14 cellular contexts compared by ENCODE assay signal in the genomic region with DNA sequence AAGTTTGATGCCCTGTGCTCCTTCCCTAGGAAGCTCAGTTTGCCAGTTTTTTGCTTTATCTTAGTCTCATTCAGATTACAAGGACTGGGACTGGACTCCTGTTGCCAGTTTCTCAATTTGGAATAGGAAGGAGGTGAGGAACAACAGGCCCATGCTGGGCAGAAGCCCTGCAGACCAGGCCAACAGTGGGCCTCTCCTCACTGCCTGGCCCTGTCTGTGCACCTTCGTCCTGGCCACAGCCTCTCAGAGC. TPM values are rescaled to one million over a fixed set of nuclear protein-coding genes. Genes with fewer than 3 reads are reported as not detected.
DNase-seq lines count a peak whose midpoint lies in the region; ATAC-seq, FAIRE-seq and TF ChIP-seq lines count a peak whose summit lies in the region.
"Had no signal": no experiment of that assay in that cellular context is flagged by ENCODE, and none has a peak within 500 bp of the region (broad histone marks: within the 10 kb centered on the region; RNA-seq: fewer than 3 reads in every experiment).

No MANE protein-coding gene starts in this region.

- no peak for DNase-seq in AG04450 (ENCODE audit: low read depth, low spot score)
- no peak for DNase-seq in SJCRH30
- DNase-seq in esophagus muscularis mucosa (ENCODE audit: extremely low spot score), result no peak
- no peak for DNase-seq in sigmoid colon
- DNase-seq in KBM-7, result no peak
- no peak for DNase-seq in pancreas
- no peak for DNase-seq in GM19238 (ENCODE audit: insufficient read length, low spot score)
- DNase-seq: activated CD4-positive, alpha-beta memory T cell treated with anti-CD3 and anti-CD28 coated beads, Interleukin-2, amount 10 ng/mL, durations not matched to agents 7 days and 5 days; NCI-H345; stimulated activated CD4-positive, alpha-beta T cell treated with anti-CD3 and anti-CD28 coated beads, Interleukin-4, amount 100 ng/mL, for 24 hours had no signal

- H3K9me3 ChIP-seq in AG04450 (ENCODE audit: control insufficient read depth, insufficient read depth, low read length) (peaks cover 5% of the 10 kb centered on the region; the same call in 1 of the 2 replicates), SJCRH30 (replicated peaks) (no peaks in the 10 kb centered on the region), esophagus muscularis mucosa (no peaks in the 10 kb centered on the region), sigmoid colon (no peaks in the 10 kb centered on the region), pancreas (no peaks in the 10 kb centered on the region)
- H3K9me3 ChIP-seq: mucosa of descending colon had no signal

- intact Hi-C loops in esophagus muscularis mucosa (cut with DNase I) (no loop called here), sigmoid colon (cut with DNase I) (loop anchor here (2.0 kb wide), 1 partner anchor 22 kb away; no protein-coding TSS in a partner anchor), pancreas (cut with DNase I) (no loop called here)

- no peak for ATAC-seq in HG03196 (IDR thresholded peaks at IDR 0.05; ENCODE audit: unreplicated experiment)
- ATAC-seq in pancreas, result no peak
- ATAC-seq: GM12878 had no signal

- no peak for TF ChIP-seq POLR2A in esophagus muscularis mucosa (IDR thresholded peaks at IDR 0.05; ENCODE audit: low read depth)
- TF ChIP-seq POLR2A in sigmoid colon (IDR thresholded peaks at IDR 0.05), result no peak

- H3K4me1 ChIP-seq in SJCRH30, result peaks cover 27% of the 10 kb centered on the region
- H3K4me1 ChIP-seq in esophagus muscularis mucosa, result peaks cover 62 to 78% (median 71%) of the 10 kb centered on the region in 4 donors
- peaks cover 3 to 73% (median 60%) of the 10 kb centered on the region in 4 donors for H3K4me1 ChIP-seq in sigmoid colon
- no peaks in the 10 kb centered on the region for H3K4me1 ChIP-seq in pancreas

- CTCF ChIA-PET in AG04450 (lab: Charles Lee), result no interaction called here

- TF ChIP-seq EP300 in esophagus muscularis mucosa (IDR thresholded peaks at IDR 0.05) (no peak), sigmoid colon (IDR thresholded peaks at IDR 0.05) (no peak)

- in situ Hi-C loops in KBM-7 (cut with MboI; ENCODE audit: low pct_unique_long_range_greater_than_20kb, low sequenced_read_pairs), result no loop called here

- H3K36me3 ChIP-seq in SJCRH30, result peaks cover 16% of the 10 kb centered on the region; the same call in 1 of the 2 replicates
- peaks cover 8 to 20% (median 13%) of the 10 kb centered on the region in 4 donors for H3K36me3 ChIP-seq in esophagus muscularis mucosa
- peaks cover 0 to 20% (median 8%) of the 10 kb centered on the region in 4 donors for H3K36me3 ChIP-seq in sigmoid colon
- no peaks in the 10 kb centered on the region for H3K36me3 ChIP-seq in pancreas

- 33% methylated on average over 1 of the region's 1 CpG for WGBS in esophagus muscularis mucosa
- WGBS in sigmoid colon, 2 donors, result 5 to 38% methylated on average over 1 of the region's 1 CpG
- WGBS in pancreas, 2 donors, result 50 to 64% methylated on average over 1 of the region's 1 CpG

- POLR2A ChIA-PET in AG04450 (lab: Yijun Ruan, JAX), result interaction anchor here (1.0 to 2.3 kb wide), 3 partner anchors 22 to 38 kb away, joined by 4 to 16 read pairs (median 7); a partner anchor contains a TSS

- no peak for FAIRE-seq in pancreas (lab: Jason Lieb, UNC)
- FAIRE-seq: GM12878 had no signal

- no peak overlapping the region for H3K4me3 ChIP-seq in AG04450 (ENCODE audit: low read depth, low read length)
- H3K4me3 ChIP-seq in SJCRH30, result no peak overlapping the region
- H3K4me3 ChIP-seq in esophagus muscularis mucosa, result peak overlapping the region in 1 of 4 donors; percentile 20
- no peak overlapping the region for H3K4me3 ChIP-seq in sigmoid colon
- no peak overlapping the region for H3K4me3 ChIP-seq in pancreas
- H3K4me3 ChIP-seq: GM12878, mucosa of descending colon had no signal

- no peak for TF ChIP-seq CTCF in AG04450 (IDR thresholded peaks at IDR 0.05; ENCODE audit: low read depth, low read length)
- no peak for TF ChIP-seq CTCF in esophagus muscularis mucosa (IDR thresholded peaks at IDR 0.05)
- no peak for TF ChIP-seq CTCF in sigmoid colon (IDR thresholded peaks at IDR 0.05)
- no peak for TF ChIP-seq CTCF in pancreas (IDR thresholded peaks at IDR 0.05)

- H3K27ac ChIP-seq in AG04450 (ENCODE audit: low read depth, low read length) (peak overlapping the region; percentile 95), SJCRH30 (peak overlapping the region; percentile 63), esophagus muscularis mucosa (replicated peaks in 1 of 4) (peak overlapping the region; percentile 69 to 85 (median 76)), sigmoid colon (peak overlapping the region; percentile 77 to 89 (median 82)), pancreas (peak overlapping the region in 2 of 4 donors; percentile 20 to 57)
- H3K27ac ChIP-seq: KMS-11 had no signal

- H3K27me3 ChIP-seq in AG04450 (ENCODE audit: control insufficient read depth, insufficient read depth, low read length) (no peaks in the 10 kb centered on the region), SJCRH30 (no peaks in the 10 kb centered on the region), esophagus muscularis mucosa (no peaks in the 10 kb centered on the region), sigmoid colon (no peaks in the 10 kb centered on the region), pancreas (no peaks in the 10 kb centered on the region)

RNA-seq across cellular contexts. Expression of a gene that starts 23.7 kb away (rescaled TPM):
- polyA plus RNA-seq in AG04450 (2011; rRNA removed) (17.3 and 25.4 TPM in 2 replicates), sigmoid colon (10 to 100 TPM; 25.8 to 86.8 (median 37.5) TPM), pancreas (10 to 100 TPM; 61.0 to 61.7 TPM)
- polyA minus RNA-seq in AG04450 (2011; rRNA and poly(A)+ RNA removed), result 43.3 and 49.2 TPM in 2 replicates
- total RNA-seq in SJCRH30 (2014; rRNA removed; shearing (Covaris generic)), result 14.7 and 15.2 TPM in 2 replicates
- total RNA-seq in esophagus muscularis mucosa (10 to 100 TPM; 34.0 to 54.1 (median 38.9) TPM), sigmoid colon (10 to 100 TPM; 26.4 to 75.3 (median 34.9) TPM), pancreas (10 to 100 TPM; 27.1 to 47.9 (median 35.4) TPM)

RNA-seq across cellular contexts. Expression of a gene that starts 35.5 kb away (rescaled TPM):
- polyA plus RNA-seq in AG04450 (2011; rRNA removed) (30.2 and 33.2 TPM in 2 replicates), sigmoid colon (10 to 100 TPM in 1 of 3 donors, 1 to 10 TPM in 2; 5.4 to 14.0 (median 6.0) TPM), pancreas (10 to 100 TPM; 22.2 to 22.9 TPM)
- 35.1 and 39.0 TPM in 2 replicates for polyA minus RNA-seq in AG04450 (2011; rRNA and poly(A)+ RNA removed)
- total RNA-seq in SJCRH30 (2014; rRNA removed; shearing (Covaris generic)), result 12.2 and 12.7 TPM in 2 replicates
- total RNA-seq in esophagus muscularis mucosa (10 to 100 TPM; 19.9 to 35.5 (median 27.3) TPM), sigmoid colon (10 to 100 TPM; 26.4 to 39.6 (median 32.7) TPM), pancreas (10 to 100 TPM in 4 of 6 donors, 1 to 10 TPM in 2; 9.9 to 15.0 (median 12.4) TPM)
